Comparison of ENCODE assay signal across 11 cellular contexts in genomic region chr5:65825388-65826328, GRCh38.
DNase-seq lines count a peak whose midpoint lies in the region; ATAC-seq and TF ChIP-seq lines count a peak whose summit lies in the region.
"Had no signal": no experiment of that assay in that cellular context is flagged by ENCODE, and none has a peak within 500 bp of the region (broad histone marks: within the 10 kb centered on the region; RNA-seq: fewer than 3 reads in every experiment).

No MANE protein-coding gene starts in this region.

- no peaks in the 10 kb centered on the region for H3K79me2 ChIP-seq in Karpas-422 (ENCODE audit: low read length)

- no peaks in the 10 kb centered on the region for H3K9me2 ChIP-seq in Karpas-422 (replicated peaks; ENCODE audit: insufficient read depth, low read length)

- no peak overlapping the region for H3K27ac Mint-ChIP-seq in central memory CD8-positive, alpha-beta T cell (ENCODE audit: low read depth)
- H3K27ac Mint-ChIP-seq: nephron had no signal

- peak; percentile 38 for DNase-seq in Karpas-422
- DNase-seq in central memory CD8-positive, alpha-beta T cell (ENCODE audit: low spot score in 2 of 2): no peak
- DNase-seq in head of caudate nucleus: no peak
- no peak for DNase-seq in left ventricle myocardium inferior
- no peak for DNase-seq in NCI-H2171 treated with DMSO at 0.1 percent for 48 hours (lab: John Stamatoyannopoulos, UW)
- no peak for DNase-seq in kidney tubule cell (ENCODE audit: low spot score)
- DNase-seq: activated CD4-positive, alpha-beta T cell treated with anti-CD3 and anti-CD28 coated beads for 1 hour; glutamatergic neuron had no signal

- no peak overlapping the region for H3K9ac ChIP-seq in Karpas-422 (ENCODE audit: low read length)

- H3K27me3 ChIP-seq in Karpas-422 (ENCODE audit: low read length) (no peaks in the 10 kb centered on the region), left ventricle myocardium inferior (ENCODE audit: low read depth) (no peaks in the 10 kb centered on the region)

- H3K4me2 ChIP-seq in Karpas-422 (ENCODE audit: low read depth, low read length, poor library complexity, severe bottlenecking): no peak overlapping the region

- H3K4me1 Mint-ChIP-seq in central memory CD8-positive, alpha-beta T cell: peaks cover 10% of the 10 kb centered on the region

- no peaks in the 10 kb centered on the region for H3K9me3 ChIP-seq in Karpas-422 (ENCODE audit: low read length)
- H3K9me3 ChIP-seq in left ventricle myocardium inferior (replicated peaks): no peaks in the 10 kb centered on the region

- H3K4me3 Mint-ChIP-seq in central memory CD8-positive, alpha-beta T cell: no peak overlapping the region
- H3K4me3 Mint-ChIP-seq: nephron had no signal

- ATAC-seq in GM18511 (IDR thresholded peaks at IDR 0.05; ENCODE audit: unreplicated experiment) (peak; percentile 69), GM21825 (IDR thresholded peaks at IDR 0.05; ENCODE audit: unreplicated experiment) (peak; percentile 69)
- peak; percentile 52 for ATAC-seq in central memory CD8-positive, alpha-beta T cell (replicated peaks; ENCODE audit: extremely low read depth, poor library complexity, severe bottlenecking)

- intact Hi-C loops in head of caudate nucleus (cut with DNase I) (no loop called here), left ventricle myocardium inferior (cut with micrococcal nuclease) (no loop called here)

- TF ChIP-seq CTCF in left ventricle myocardium inferior (IDR thresholded peaks at IDR 0.05; ENCODE audit: borderline replicate concordance): no peak

- H4K20me1 ChIP-seq in Karpas-422 (ENCODE audit: insufficient read depth, low read depth, low read length): no peaks in the 10 kb centered on the region

- H3K4me1 ChIP-seq in Karpas-422 (ENCODE audit: low read length) (peaks cover 10% of the 10 kb centered on the region), left ventricle myocardium inferior (no peaks in the 10 kb centered on the region)

- H3K4me3 ChIP-seq in Karpas-422 (ENCODE audit: low read length) (no peak overlapping the region), left ventricle myocardium inferior (no peak overlapping the region)

- H3K27me3 Mint-ChIP-seq in central memory CD8-positive, alpha-beta T cell: no peaks in the 10 kb centered on the region

- H3K36me3 ChIP-seq in Karpas-422 (ENCODE audit: insufficient read depth, low read length): no peaks in the 10 kb centered on the region
- no peaks in the 10 kb centered on the region for H3K36me3 ChIP-seq in left ventricle myocardium inferior

- H3K36me3 Mint-ChIP-seq in central memory CD8-positive, alpha-beta T cell (ENCODE audit: insufficient read depth): peaks cover 2% of the 10 kb centered on the region

- no peak overlapping the region for H3K27ac ChIP-seq in Karpas-422 (ENCODE audit: low read length)
- no peak overlapping the region for H3K27ac ChIP-seq in left ventricle myocardium inferior (replicated peaks)

- no peaks in the 10 kb centered on the region for H3K9me3 Mint-ChIP-seq in central memory CD8-positive, alpha-beta T cell
- H3K9me3 Mint-ChIP-seq: nephron had no signal

- no peak overlapping the region for H2AFZ ChIP-seq in Karpas-422 (ENCODE audit: low read length)
